ENCODE assay signal across 19 cellular contexts in the genomic region with DNA sequence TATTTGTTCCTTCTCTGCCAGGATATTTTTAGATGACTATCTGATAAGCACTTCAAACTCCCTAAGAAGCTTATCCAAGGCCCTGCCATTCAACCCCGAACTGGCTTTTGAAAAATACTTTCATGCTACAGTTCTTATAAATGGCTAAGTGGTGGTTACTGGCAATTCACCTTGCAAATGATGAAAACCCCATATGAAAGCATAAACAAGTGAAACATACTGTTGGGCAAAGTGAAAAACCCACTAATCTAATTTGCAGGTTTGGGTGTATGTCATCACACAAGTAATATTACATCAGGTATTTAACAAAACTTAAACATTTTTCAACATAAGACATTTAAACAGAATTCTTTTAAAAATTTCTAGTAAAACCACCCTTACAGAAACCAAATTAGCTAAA.
"Had no signal": no experiment of that assay in that cellular context is flagged by ENCODE, and none has a peak within 500 bp of the region (broad histone marks: within the 10 kb centered on the region; RNA-seq: fewer than 3 reads in every experiment).

No MANE protein-coding gene starts in this region.

- H3K27ac Mint-ChIP-seq: stimulated activated memory B cell treated with anti-CD40 and anti-IgM and Interleukin-4, amounts not matched to agents 10 μg/mL and 1 μg/mL and 100 μg/mL, for 72 hours had no signal

- ATAC-seq: foreskin keratinocyte; naive thymus-derived CD8-positive, alpha-beta T cell; stimulated activated memory B cell treated with anti-CD40 and anti-IgM and Interleukin-4, amounts not matched to agents 10 μg/mL and 1 μg/mL and 100 μg/mL, for 72 hours had no signal

- H3K27me3 Mint-ChIP-seq: activated naive CD4-positive, alpha-beta T cell treated with anti-CD3 and anti-CD28 coated beads, Interleukin-2, amount 50 U/mL, for 24 hours; naive thymus-derived CD8-positive, alpha-beta T cell; stimulated activated memory B cell treated with anti-CD40 and anti-IgM and Interleukin-4, amounts not matched to agents 10 μg/mL and 1 μg/mL and 100 μg/mL, for 72 hours had no signal

- DNase-seq: activated CD4-positive, alpha-beta T cell treated with anti-CD3 and anti-CD28 coated beads, Interleukin-2, amount 50 U/mL, for 48 hours; activated CD4-positive, CD25-positive, alpha-beta regulatory T cell treated with anti-CD3 and anti-CD28 coated beads, Interleukin-2, amount 50 U/mL, for 72 hours; activated effector memory CD4-positive, alpha-beta T cell treated with Interleukin-2 at 50 U/mL for 16 hours; amygdala; brain microvascular endothelial cell; effector memory CD4-positive, alpha-beta T cell; foreskin keratinocyte; glutamatergic neuron; hypothalamus; kidney; left ventricle myocardium inferior; naive thymus-derived CD8-positive, alpha-beta T cell; retina; stimulated activated CD4-positive, alpha-beta T cell treated with anti-CD3 and anti-CD28 coated beads, Interleukin-12 subunit alpha, Interleukin-12 subunit beta, amount 100 ng/mL, for 4 hours; stimulated activated CD4-positive, alpha-beta T cell treated with anti-CD3 and anti-CD28 coated beads, Interleukin-2, amount 100 ng/mL, for 24 hours; T-helper 9 cell; tibial artery had no signal

- H3K9me3 Mint-ChIP-seq: activated naive CD4-positive, alpha-beta T cell treated with anti-CD3 and anti-CD28 coated beads, Interleukin-2, amount 50 U/mL, for 24 hours; naive thymus-derived CD8-positive, alpha-beta T cell; stimulated activated memory B cell treated with anti-CD40 and anti-IgM and Interleukin-4, amounts not matched to agents 10 μg/mL and 1 μg/mL and 100 μg/mL, for 72 hours had no signal

- H3K4me3 Mint-ChIP-seq: activated naive CD4-positive, alpha-beta T cell treated with anti-CD3 and anti-CD28 coated beads, Interleukin-2, amount 50 U/mL, for 24 hours; stimulated activated memory B cell treated with anti-CD40 and anti-IgM and Interleukin-4, amounts not matched to agents 10 μg/mL and 1 μg/mL and 100 μg/mL, for 72 hours had no signal
